In genomic region chr15:68495981-68496705, GRCh38 we compare ENCODE assay signal across 35 cellular contexts.
"Had no signal": no experiment of that assay in that cellular context is flagged by ENCODE, and none has a peak within 500 bp of the region (broad histone marks: within the 10 kb centered on the region; RNA-seq: fewer than 3 reads in every experiment).

No MANE protein-coding gene starts in this region.

- H3K27me3 ChIP-seq: ascending aorta, body of pancreas, breast epithelium, Peyer's patch, SJSA1 had no signal

- H3K4me3 ChIP-seq: ascending aorta, body of pancreas, breast epithelium, Peyer's patch, SJSA1 had no signal

- FAIRE-seq: TTC549 had no signal

- H3K4me1 Mint-ChIP-seq: activated CD4-positive, alpha-beta T cell treated with anti-CD3 and anti-CD28 coated beads, Interleukin-2, amount 10 ng/mL, durations not matched to agents 24 days and 14 days; activated naive CD4-positive, alpha-beta T cell treated with anti-CD3 and anti-CD28 coated beads, Interleukin-2, amount 50 U/mL, for 24 hours; activated naive CD8-positive, alpha-beta T cell treated with anti-CD3 and anti-CD28 coated beads, Interleukin-2, amount 10 ng/mL, durations not matched to agents 7 days and 5 days had no signal

- DNase-seq: activated CD4-positive, alpha-beta T cell treated with anti-CD3 and anti-CD28 coated beads, Interleukin-2, amount 10 ng/mL, durations not matched to agents 24 days and 14 days; activated CD4-positive, alpha-beta T cell treated with anti-CD3 and anti-CD28 coated beads, Interleukin-2, amount 50 U/mL, for 48 hours; activated CD8-positive, alpha-beta T cell treated with anti-CD3 and anti-CD28 coated beads, Interleukin-2, amount 10 ng/mL, durations not matched to agents 7 days and 5 days; activated gamma-delta T cell; activated naive CD4-positive, alpha-beta T cell treated with Interleukin-2 at 50 U/mL for 16 hours; activated naive CD8-positive, alpha-beta T cell treated with anti-CD3 and anti-CD28 coated beads, Interleukin-2, amount 10 ng/mL, durations not matched to agents 7 days and 5 days; activated T-cell treated with anti-CD3 and anti-CD28 coated beads, Interleukin-2, amount 50 U/mL, for 24 hours; amygdala; body of pancreas; MM.1S; NCI-H1092 treated with DMSO at 0.1 percent for 48 hours; NCI-H1417; NCI-H146; NCI-H187; NCI-H2029 treated with DMSO at 0.1 percent for 48 hours; NCI-H2107; NCI-H2171; NCI-H510A; NCI-H526; NCI-H748 treated with DMSO at 0.1 percent for 48 hours; NK-92 treated with Interleukin-12 subunit alpha and Interleukin-12 subunit beta, amount 100 ng/mL, for 24 hours; PC-3; Peyer's patch; RPMI8226; SHP77 treated with DMSO at 0.1 percent for 48 hours; SK-N-SH had no signal

- H3K4me3 Mint-ChIP-seq: activated CD4-positive, alpha-beta T cell treated with anti-CD3 and anti-CD28 coated beads, Interleukin-2, amount 10 ng/mL, durations not matched to agents 24 days and 14 days; activated CD8-positive, alpha-beta T cell treated with anti-CD3 and anti-CD28 coated beads, Interleukin-2, amount 10 ng/mL, durations not matched to agents 7 days and 5 days; activated naive CD4-positive, alpha-beta T cell treated with anti-CD3 and anti-CD28 coated beads, Interleukin-2, amount 50 U/mL, for 24 hours; activated naive CD8-positive, alpha-beta T cell treated with anti-CD3 and anti-CD28 coated beads, Interleukin-2, amount 10 ng/mL, durations not matched to agents 7 days and 5 days; activated T-cell treated with anti-CD3 and anti-CD28 coated beads, Interleukin-2, amount 50 U/mL, for 24 hours; T-helper 1 cell treated with Interleukin-12 subunit alpha and Interleukin-12 subunit beta and Interleukin-4 antibody, amounts not matched to agents 30 μg/mL and 1 μg/mL, for 36 hours; T-helper 2 cell treated with Interferon-gamma antibody and Interleukin-4, amounts not matched to agents 5 μg/mL and 100 μg/mL, for 36 hours had no signal

- H3K9ac ChIP-seq: KMS-11, SK-N-SH had no signal

- H3K4me2 ChIP-seq: KMS-11, SK-N-SH had no signal

- H3K36me3 Mint-ChIP-seq: activated naive CD4-positive, alpha-beta T cell treated with anti-CD3 and anti-CD28 coated beads, Interleukin-2, amount 50 U/mL, for 24 hours had no signal

- H3K4me1 ChIP-seq: body of pancreas, breast epithelium, Peyer's patch, SJSA1 had no signal

- H3K9me3 ChIP-seq: ascending aorta, body of pancreas, breast epithelium, Peyer's patch, SJSA1, SK-N-SH had no signal

- H3K36me3 ChIP-seq: ascending aorta, breast epithelium, Peyer's patch, SJSA1 had no signal

- H3K27ac Mint-ChIP-seq: activated CD4-positive, alpha-beta T cell treated with anti-CD3 and anti-CD28 coated beads, Interleukin-2, amount 10 ng/mL, durations not matched to agents 24 days and 14 days; activated CD8-positive, alpha-beta T cell treated with anti-CD3 and anti-CD28 coated beads, Interleukin-2, amount 10 ng/mL, durations not matched to agents 7 days and 5 days; activated naive CD4-positive, alpha-beta T cell treated with anti-CD3 and anti-CD28 coated beads, Interleukin-2, amount 50 U/mL, for 24 hours; activated naive CD8-positive, alpha-beta T cell treated with anti-CD3 and anti-CD28 coated beads, Interleukin-2, amount 10 ng/mL, durations not matched to agents 7 days and 5 days; activated T-cell treated with anti-CD3 and anti-CD28 coated beads, Interleukin-2, amount 50 U/mL, for 24 hours; activated T-helper 2 cell treated with anti-CD3 and anti-CD28 coated beads, Interferon-gamma antibody, Interleukin-2, Interleukin-4, amounts not matched to agents 10 μg/mL and 5 μg/mL and 100 μg/mL, durations not matched to agents 14 hours and 24 hours and 36 hours; T-helper 1 cell treated with Interleukin-12 subunit alpha and Interleukin-12 subunit beta and Interleukin-4 antibody, amounts not matched to agents 30 μg/mL and 1 μg/mL, for 36 hours; T-helper 2 cell treated with Interferon-gamma antibody and Interleukin-4, amounts not matched to agents 5 μg/mL and 100 μg/mL, for 36 hours had no signal

- H3K27ac ChIP-seq: ascending aorta, body of pancreas, breast epithelium, KMS-11, Peyer's patch, SJSA1 had no signal

- ATAC-seq: activated CD8-positive, alpha-beta T cell treated with anti-CD3 and anti-CD28 coated beads, Interleukin-2, amount 10 ng/mL, durations not matched to agents 7 days and 5 days; body of pancreas; PC-3 had no signal

- H3K9me3 Mint-ChIP-seq: activated CD4-positive, alpha-beta T cell treated with anti-CD3 and anti-CD28 coated beads, Interleukin-2, amount 10 ng/mL, durations not matched to agents 24 days and 14 days; activated naive CD4-positive, alpha-beta T cell treated with anti-CD3 and anti-CD28 coated beads, Interleukin-2, amount 50 U/mL, for 24 hours; activated naive CD8-positive, alpha-beta T cell treated with anti-CD3 and anti-CD28 coated beads, Interleukin-2, amount 10 ng/mL, durations not matched to agents 7 days and 5 days; activated T-cell treated with anti-CD3 and anti-CD28 coated beads, Interleukin-2, amount 50 U/mL, for 24 hours; activated T-helper 2 cell treated with anti-CD3 and anti-CD28 coated beads, Interferon-gamma antibody, Interleukin-2, Interleukin-4, amounts not matched to agents 10 μg/mL and 5 μg/mL and 100 μg/mL, durations not matched to agents 14 hours and 24 hours and 36 hours; T-helper 1 cell treated with Interleukin-12 subunit alpha and Interleukin-12 subunit beta and Interleukin-4 antibody, amounts not matched to agents 30 μg/mL and 1 μg/mL, for 36 hours; T-helper 2 cell treated with Interferon-gamma antibody and Interleukin-4, amounts not matched to agents 5 μg/mL and 100 μg/mL, for 36 hours had no signal
